9 cellular contexts compared by ENCODE assay signal in the genomic region with DNA sequence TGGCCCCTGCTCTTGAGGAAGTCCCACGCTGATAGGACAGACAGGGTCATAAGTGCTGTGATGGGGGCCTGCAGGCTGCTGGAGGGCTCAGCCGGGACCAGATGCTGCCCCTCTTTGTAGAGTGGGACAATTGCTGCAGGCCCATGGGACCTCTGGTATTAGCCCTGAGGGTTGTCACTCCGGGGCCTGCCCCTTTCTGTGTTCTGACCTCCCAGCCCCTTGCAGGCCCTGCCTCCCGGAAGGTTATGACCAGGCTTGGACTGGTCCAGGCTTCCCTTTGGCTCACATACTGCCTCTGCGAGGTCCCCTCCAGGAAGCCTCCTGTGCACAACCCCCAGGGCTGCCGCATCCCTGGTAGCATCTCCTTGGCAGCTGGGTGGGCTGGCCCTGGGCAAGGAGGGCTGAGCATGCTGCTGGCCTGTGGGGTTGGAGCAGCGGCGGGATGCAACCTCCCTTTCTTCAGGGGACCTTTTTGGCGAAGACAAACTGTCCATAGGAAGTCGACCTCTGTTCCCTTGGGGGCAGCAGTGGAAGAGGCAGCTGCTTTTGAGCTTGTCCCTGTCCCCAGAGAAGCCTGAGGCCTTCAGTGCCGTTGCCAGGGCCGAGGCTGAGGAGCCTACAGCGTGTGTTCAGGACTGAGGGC. TPM values are rescaled to one million over a fixed set of nuclear protein-coding genes. Genes with fewer than 3 reads are reported as not detected.
DNase-seq lines count a peak whose midpoint lies in the region; ATAC-seq and TF ChIP-seq lines count a peak whose summit lies in the region.
"Had no signal": no experiment of that assay in that cellular context is flagged by ENCODE, and none has a peak within 500 bp of the region (broad histone marks: within the 10 kb centered on the region; RNA-seq: fewer than 3 reads in every experiment).

No MANE protein-coding gene starts in this region.

- WGBS in SK-N-SH (ENCODE audit: low lambda C conversion rate): 58% methylated on average over 9 of the region's 13 CpGs
- WGBS in heart right ventricle, 2 donors: 46 to 47% methylated on average over 13 of the region's 13 CpGs

- intact Hi-C loops in Panc1 (cut with micrococcal nuclease; ENCODE audit: unreplicated experiment): no loop called here
- intact Hi-C loops in heart right ventricle (cut with DNase I): loop anchor here in 3 of 10 donors (5.0 kb wide), 2 partner anchors 80 to 85 kb away; partner anchors contain the start of gene EIF4H (in 2 of the 3)

- H3K9me3 ChIP-seq in SK-N-SH (no peaks in the 10 kb centered on the region), Panc1 (ENCODE audit: control insufficient read depth, insufficient read depth, low read depth, low read length) (no peaks in the 10 kb centered on the region), heart right ventricle (peaks cover 0 to under 1% (median 0%) of the 10 kb centered on the region in 11 donors), stomach smooth muscle (ENCODE audit: control insufficient read depth in 2 of 2, low read length in 2 of 2) (no peaks in the 10 kb centered on the region)

- no peak for ATAC-seq in SK-N-SH treated with all-trans-retinoic acid at 6 μM for 48 hours
- ATAC-seq in Panc1: 0 out of 2 replicates have a peak, but pooled peaks have one; percentile 8
- peak; percentile 49 to 62 (median 54) for ATAC-seq in heart right ventricle
- ATAC-seq in HG03439 (IDR thresholded peaks at IDR 0.05; ENCODE audit: unreplicated experiment): no peak

- DNase-seq in SK-N-SH: peak; percentile 71
- no peak for DNase-seq in Panc1 (ENCODE audit: low read depth, low spot score)
- DNase-seq in heart right ventricle: peak; percentile 38 to 71
- no peak for DNase-seq in effector CD4-positive, alpha-beta T cell
- DNase-seq in NCI-H526 (lab: John Stamatoyannopoulos, UW): no peak
- DNase-seq: activated naive CD4-positive, alpha-beta T cell treated with anti-CD3 and anti-CD28 coated beads, Interleukin-2, amount 10 ng/mL, durations not matched to agents 7 days and 5 days had no signal

- POLR2A ChIA-PET in SK-N-SH (lab: Yijun Ruan, JAX) (interaction anchor here (0.7 to 2.3 kb wide), 3 partner anchors 9 to 82 kb away, joined by 3 to 10 read pairs (median 3); partner anchors contain the start of genes EIF4H and LIMK1), Panc1 (lab: Charles Lee) (interaction anchor here (0.5 kb wide), 1 partner anchor 207 kb away, joined by 4 read pairs; no protein-coding TSS in a partner anchor)

- no peak for TF ChIP-seq EP300 in SK-N-SH (IDR thresholded peaks at IDR 0.05; ENCODE audit: borderline replicate concordance in 1 of 2, low read depth in 1 of 2, low read length in 1 of 2)

- H3K27me3 ChIP-seq in SK-N-SH (ENCODE audit: insufficient read depth): no peaks in the 10 kb centered on the region
- H3K27me3 ChIP-seq in Panc1 (ENCODE audit: control insufficient read depth, insufficient read depth, low read length): no peaks in the 10 kb centered on the region
- no peaks in the 10 kb centered on the region for H3K27me3 ChIP-seq in heart right ventricle
- no peaks in the 10 kb centered on the region for H3K27me3 ChIP-seq in stomach smooth muscle (ENCODE audit: control insufficient read depth in 1 of 2, insufficient read depth in 2 of 2, low read length in 2 of 2)

- peaks cover 22 to 53% of the 10 kb centered on the region in 2 experiments for H3K36me3 ChIP-seq in SK-N-SH (replicated peaks in 1 of 2; ENCODE audit: control insufficient read depth in 1 of 2, insufficient read depth in 2 of 2, low read length in 1 of 2)
- no peaks in the 10 kb centered on the region for H3K36me3 ChIP-seq in Panc1 (ENCODE audit: control insufficient read depth, insufficient read depth, low read length)
- H3K36me3 ChIP-seq in heart right ventricle: peaks cover 0 to 23% (median 1%) of the 10 kb centered on the region in 9 donors
- H3K36me3 ChIP-seq in stomach smooth muscle (ENCODE audit: control insufficient read depth in 2 of 2, insufficient read depth in 2 of 2, low read length in 2 of 2): peaks cover 0 to 2% of the 10 kb centered on the region in 2 donors

- H3K4me3 ChIP-seq in SK-N-SH (ENCODE audit: low read depth in 2 of 2, low read length in 1 of 2) (no peak overlapping the region; a peak in 1 of 4 replicates), Panc1 (ENCODE audit: low read depth in 2 of 2, low read length in 2 of 2) (no peak overlapping the region), heart right ventricle (peak overlapping the region in 4 of 10 donors; percentile 54 to 63 (median 58)), stomach smooth muscle (ENCODE audit: low read length in 2 of 2) (no peak overlapping the region)

- peaks cover 68% of the 10 kb centered on the region for H3K79me2 ChIP-seq in SK-N-SH (ENCODE audit: insufficient read depth)

- in situ Hi-C loops in Panc1 (cut with HindIII; ENCODE audit: low pct_unique_long_range_greater_than_20kb, low sequenced_read_pairs): no loop called here

- H3K27ac ChIP-seq in SK-N-SH (ENCODE audit: low read depth in 2 of 2, low read length in 1 of 2) (peak overlapping the region; percentile 95), Panc1 (ENCODE audit: low read length) (peak overlapping the region; percentile 75; the same call in 1 of the 2 replicates), heart right ventricle (peak overlapping the region; percentile 2 to 92 (median 74)), stomach smooth muscle (ENCODE audit: low read length) (peak overlapping the region; percentile 18)

- TF ChIP-seq RAD21 in SK-N-SH (IDR thresholded peaks at IDR 0.05; ENCODE audit: low read length): no peak

- H3K4me2 ChIP-seq in SK-N-SH: peak overlapping the region; percentile 96

- CTCF ChIA-PET in SK-N-SH (lab: Yijun Ruan, JAX) (interaction anchor here (2.4 to 3.2 kb wide), 2 partner anchors 65 to 114 kb away, joined by 10 to 11 read pairs; no protein-coding TSS in a partner anchor), Panc1 (lab: Charles Lee) (no interaction called here)

- H3K9ac ChIP-seq in SK-N-SH (peak overlapping the region; percentile 52; the same call in 1 of the 2 replicates), stomach smooth muscle (ENCODE audit: low read length in 2 of 2) (no peak overlapping the region)

- H2AFZ ChIP-seq in SK-N-SH (ENCODE audit: low read depth): no peak overlapping the region

- BruUV-seq in Panc1 (replicated peaks; lab: Mats Ljungman, UMichigan): no TSS peak

- H3F3A ChIP-seq in SK-N-SH (replicated peaks; ENCODE audit: insufficient read depth): peaks cover 51% of the 10 kb centered on the region

- H3K4me1 ChIP-seq in SK-N-SH (ENCODE audit: control insufficient read depth in 1 of 2, insufficient read depth in 2 of 2, low read depth in 1 of 2, low read length in 1 of 2): peaks cover 36 to 38% of the 10 kb centered on the region in 2 experiments; a peak in 3 of 4 replicates
- peaks cover 30% of the 10 kb centered on the region for H3K4me1 ChIP-seq in Panc1 (ENCODE audit: control insufficient read depth, insufficient read depth, low read length)
- peaks cover 10 to 38% (median 30%) of the 10 kb centered on the region in 9 donors for H3K4me1 ChIP-seq in heart right ventricle
- peaks cover 30% of the 10 kb centered on the region for H3K4me1 ChIP-seq in stomach smooth muscle (ENCODE audit: control insufficient read depth, insufficient read depth, low read length)

- no peaks in the 10 kb centered on the region for H3K9me2 ChIP-seq in SK-N-SH

- H4K20me1 ChIP-seq in SK-N-SH (ENCODE audit: insufficient read depth): no peaks in the 10 kb centered on the region

- no peak for TF ChIP-seq CTCF in SK-N-SH (IDR thresholded peaks at IDR 0.05)
- no peak for TF ChIP-seq CTCF in Panc1 (IDR thresholded peaks at IDR 0.05)
- TF ChIP-seq CTCF in heart right ventricle (IDR thresholded peaks at IDR 0.05): no peak

TF ChIP-seq in SK-N-SH, 30 proteins besides CTCF, POLR2A, EP300 and RAD21 (continues in another document):
- no peak for TF ChIP-seq GABPA (IDR thresholded peaks at IDR 0.05; ENCODE audit: low read depth)

TF ChIP-seq in SK-N-SH treated with all-trans-retinoic acid at 6 μM for 48 hours, 23 proteins besides CTCF, POLR2A, EP300 and RAD21 (continues in another document):
- TF ChIP-seq BACH2 (CRISPR knock-in tag; IDR thresholded peaks at IDR 0.05; ENCODE audit: borderline replicate concordance) (no peak), CSRNP3 (CRISPR knock-in tag; IDR thresholded peaks at IDR 0.05) (no peak), SNAI2 (CRISPR knock-in tag; IDR thresholded peaks at IDR 0.05) (no peak), ZFP3 (CRISPR knock-in tag; IDR thresholded peaks at IDR 0.05) (no peak), ESRRG (CRISPR knock-in tag; IDR thresholded peaks at IDR 0.05) (no peak), ISL1 (CRISPR knock-in tag; IDR thresholded peaks at IDR 0.05) (no peak), ZFP30 (CRISPR knock-in tag; IDR thresholded peaks at IDR 0.05) (no peak), GLIS3 (CRISPR knock-in tag; IDR thresholded peaks at IDR 0.05) (no peak)

RNA-seq across cellular contexts. Expression of gene LIMK1, which starts 8.8 kb away (rescaled TPM):
- polyA plus RNA-seq in SK-N-SH (2012; rRNA removed): 64.4 and 86.6 TPM in 2 replicates
- 46.4 and 70.1 TPM in 2 replicates for polyA plus RNA-seq in SK-N-SH (2012; cell fraction: cytosol; rRNA removed)
- 118 and 178 TPM in 2 replicates for polyA plus RNA-seq in SK-N-SH (2012; cell fraction: nucleus; rRNA removed)
- 59.6 TPM for total RNA-seq in Panc1 (2021; ENCODE audit: unreplicated experiment)
- 83.9 TPM for polyA plus RNA-seq in Panc1 (2012; ENCODE audit: insufficient read length)
- total RNA-seq in heart right ventricle: 10 to 100 TPM in 5 of 10 donors, 1 to 10 TPM in 5; 6.1 to 17.3 (median 9.9) TPM
- 1 to 10 TPM; 5.0 to 6.6 TPM for polyA plus RNA-seq in heart right ventricle

Comparison
In these comparisons a context has a peak if more than half of its experiments do, and no peak if none do; other contexts are left out.
1. DNase-seq: peak in SK-N-SH (single experiment) and heart right ventricle (2 of 2); none in Panc1 (single experiment), effector CD4-positive, alpha-beta T cell (single experiment) and NCI-H526 (0 of 2).
2. H3K27ac ChIP-seq: peak in every context shown above with its lines; median percentile 95 in SK-N-SH; 75 in Panc1; 74 in heart right ventricle; 18 in stomach smooth muscle.
3. ATAC-seq: peak in Panc1 (single experiment) and heart right ventricle (8 of 8); none in SK-N-SH treated with all-trans-retinoic acid at 6 μM for 48 hours (single experiment) and HG03439 (single experiment).